1 cellular context compared by ENCODE assay signal in genomic region chr1:219476116-219476515, GRCh38.
TF ChIP-seq lines count a peak whose summit lies in the region.

No MANE protein-coding gene starts in this region.

TF ChIP-seq in GM12878, 131 proteins besides CTCF, POLR2A, EP300 and RAD21 (continued from another document and continues in another):
- no peak for TF ChIP-seq PRDM15 (CRISPR knock-in tag; IDR thresholded peaks at IDR 0.05)
- no peak for TF ChIP-seq ZNF207 (IDR thresholded peaks at IDR 0.05; ENCODE audit: borderline replicate concordance)
- TF ChIP-seq EED (IDR thresholded peaks at IDR 0.05; ENCODE audit: low read depth): no peak
- TF ChIP-seq SUZ12 (IDR thresholded peaks at IDR 0.05; ENCODE audit: unreplicated experiment): no peak
- peak; percentile 49 to 61; a peak in 2 of 4 replicates for TF ChIP-seq IKZF2 (IDR thresholded peaks at IDR 0.05)
- no peak for TF ChIP-seq ASH2L (IDR thresholded peaks at IDR 0.05; ENCODE audit: borderline replicate concordance, low read depth)
- TF ChIP-seq RUNX3 (IDR thresholded peaks at IDR 0.05; ENCODE audit: low read length): peak; percentile 70
- no peak for TF ChIP-seq TBL1XR1 (IDR thresholded peaks at IDR 0.05; ENCODE audit: low read depth, low read length)
- TF ChIP-seq TCF12 (IDR thresholded peaks at IDR 0.05; ENCODE audit: low read depth, low read length): peak; percentile 70; the same call in 1 of the 2 replicates
- TF ChIP-seq SKIL (IDR thresholded peaks at IDR 0.05; ENCODE audit: low read depth, poor library complexity, severe bottlenecking): no peak
- TF ChIP-seq ZBTB33 (IDR thresholded peaks at IDR 0.05): no peak
- no peak for TF ChIP-seq CBX5 (IDR thresholded peaks at IDR 0.05; ENCODE audit: low read depth)
- TF ChIP-seq RBBP5 (conservative IDR thresholded peaks at IDR 0.05): no peak
- no peak for TF ChIP-seq CHD1 (IDR thresholded peaks at IDR 0.05; ENCODE audit: low read depth, low read length)
- TF ChIP-seq HCFC1 (IDR thresholded peaks at IDR 0.05; ENCODE audit: low read length): no peak
- TF ChIP-seq BHLHE40 (IDR thresholded peaks at IDR 0.05; ENCODE audit: borderline replicate concordance in 1 of 2, low read depth in 2 of 2, low read length in 1 of 2): peak; percentile 45 to 52; a peak in 2 of 4 replicates
- TF ChIP-seq CBX3 (IDR thresholded peaks at IDR 0.05; ENCODE audit: borderline replicate concordance, low read depth): no peak
- no peak for TF ChIP-seq SMAD5 (IDR thresholded peaks at IDR 0.05; ENCODE audit: low read depth)
- TF ChIP-seq E2F4 (IDR thresholded peaks at IDR 0.05; ENCODE audit: low read depth, low read length): no peak
- no peak for TF ChIP-seq HDGF (IDR thresholded peaks at IDR 0.05)
- TF ChIP-seq CHD4 (IDR thresholded peaks at IDR 0.05): no peak
- no peak for TF ChIP-seq E2F8 (IDR thresholded peaks at IDR 0.05; ENCODE audit: low read depth, partially characterized antibody)
- TF ChIP-seq RCOR1 (conservative IDR thresholded peaks at IDR 0.05; ENCODE audit: low read depth, low read length): no peak
- peak; percentile 67 for TF ChIP-seq PBX3 (IDR thresholded peaks at IDR 0.05; ENCODE audit: insufficient replicate concordance, low read depth, low read length)
- TF ChIP-seq JUND (IDR thresholded peaks at IDR 0.05; ENCODE audit: low read depth, low read length): no peak
- TF ChIP-seq SIX5 (IDR thresholded peaks at IDR 0.05; ENCODE audit: low read depth, low read length, severe bottlenecking): no peak
- TF ChIP-seq ESRRA (IDR thresholded peaks at IDR 0.05; ENCODE audit: low read length): no peak
- peak; percentile 26 for TF ChIP-seq MEF2B (IDR thresholded peaks at IDR 0.05; ENCODE audit: partially characterized antibody, poor library complexity, severe bottlenecking)
- no peak for TF ChIP-seq ZNF687 (IDR thresholded peaks at IDR 0.05)
- TF ChIP-seq IRF4 (IDR thresholded peaks at IDR 0.05; ENCODE audit: low read depth, low read length): 0 out of 2 replicates have a peak, but pooled peaks have one; percentile 24
- TF ChIP-seq HSF1 (IDR thresholded peaks at IDR 0.05; ENCODE audit: low read depth, low read length): no peak
- TF ChIP-seq STAT1 (conservative IDR thresholded peaks at IDR 0.05): no peak
- TF ChIP-seq MTA3 (IDR thresholded peaks at IDR 0.05; ENCODE audit: borderline replicate concordance, low read length): no peak
- no peak for TF ChIP-seq DPF2 (IDR thresholded peaks at IDR 0.05)
- peak; percentile 66; the same call in 1 of the 2 replicates for TF ChIP-seq PAX5 (IDR thresholded peaks at IDR 0.05; ENCODE audit: borderline replicate concordance, low read depth, low read length)
- TF ChIP-seq CEBPZ (IDR thresholded peaks at IDR 0.05; ENCODE audit: low read depth, low read length): no peak
- TF ChIP-seq TCF7 (IDR thresholded peaks at IDR 0.05; ENCODE audit: borderline replicate concordance): no peak
- TF ChIP-seq HDAC6 (IDR thresholded peaks at IDR 0.05; ENCODE audit: unreplicated experiment): no peak
